In genomic region chr5:16456103-16456832, GRCh38 we compare ENCODE assay signal across 8 cellular contexts. TPM values are rescaled to one million over a fixed set of nuclear protein-coding genes. Genes with fewer than 3 reads are reported as not detected.
DNase-seq lines count a peak whose midpoint lies in the region; ATAC-seq and TF ChIP-seq lines count a peak whose summit lies in the region.

No MANE protein-coding gene starts in this region.

- DNase-seq in EL (peak; percentile 82), HPDE6-E6E7 (ENCODE audit: extremely low spot score) (peak; percentile 21), NCI-H82 treated with DMSO at 0.1 percent for 48 hours (lab: John Stamatoyannopoulos, UW; ENCODE audit: unreplicated experiment) (peak; percentile 36), glutamatergic neuron (no peak), progenitor cell of endocrine pancreas (ENCODE audit: low spot score, unreplicated experiment) (no peak), mesenteric fat pad (ENCODE audit: low spot score) (no peak)
- DNase-seq in activated naive CD4-positive, alpha-beta T cell treated with anti-CD3 and anti-CD28 coated beads, Interleukin-2, amount 10 ng/mL, durations not matched to agents 7 days and 5 days: peak; percentile 26

- CTCF ChIA-PET in activated naive CD4-positive, alpha-beta T cell treated with anti-CD3 and anti-CD28 coated beads, Interleukin-2, amount 10 ng/mL, durations not matched to agents 7 days and 5 days (lab: Charles Lee): interaction anchor here (0.6 to 5.1 kb wide), 13 partner anchors 9 to 735 kb away, joined by 3 to 47 read pairs (median 5); partner anchors contain the start of gene ZNF622

- no peak overlapping the region for H3K4me3 Mint-ChIP-seq in activated naive CD4-positive, alpha-beta T cell treated with anti-CD3 and anti-CD28 coated beads, Interleukin-2, amount 10 ng/mL, durations not matched to agents 7 days and 5 days
- no peak overlapping the region for H3K4me3 Mint-ChIP-seq in glutamatergic neuron (ENCODE audit: unreplicated experiment)
- no peak overlapping the region for H3K4me3 Mint-ChIP-seq in progenitor cell of endocrine pancreas (ENCODE audit: low read depth)

- peaks cover 37% of the 10 kb centered on the region for H3K4me1 Mint-ChIP-seq in activated naive CD4-positive, alpha-beta T cell treated with anti-CD3 and anti-CD28 coated beads, Interleukin-2, amount 10 ng/mL, durations not matched to agents 7 days and 5 days
- H3K4me1 Mint-ChIP-seq in glutamatergic neuron (ENCODE audit: low read depth, unreplicated experiment) (peaks cover 3% of the 10 kb centered on the region), progenitor cell of endocrine pancreas (ENCODE audit: low read depth) (no peaks in the 10 kb centered on the region)

- no peaks in the 10 kb centered on the region for H3K27me3 Mint-ChIP-seq in activated naive CD4-positive, alpha-beta T cell treated with anti-CD3 and anti-CD28 coated beads, Interleukin-2, amount 10 ng/mL, durations not matched to agents 7 days and 5 days
- no peaks in the 10 kb centered on the region for H3K27me3 Mint-ChIP-seq in glutamatergic neuron (ENCODE audit: unreplicated experiment)
- no peaks in the 10 kb centered on the region for H3K27me3 Mint-ChIP-seq in progenitor cell of endocrine pancreas

- TF ChIP-seq CTCF in glutamatergic neuron (IDR thresholded peaks at IDR 0.05; ENCODE audit: partially characterized antibody, unreplicated experiment): peak; percentile 92
- peak; percentile 74 for TF ChIP-seq CTCF in progenitor cell of endocrine pancreas (IDR thresholded peaks at IDR 0.05; ENCODE audit: unreplicated experiment)

- H3K36me3 Mint-ChIP-seq in activated naive CD4-positive, alpha-beta T cell treated with anti-CD3 and anti-CD28 coated beads, Interleukin-2, amount 10 ng/mL, durations not matched to agents 7 days and 5 days: peaks cover 45% of the 10 kb centered on the region
- H3K36me3 Mint-ChIP-seq in glutamatergic neuron (ENCODE audit: unreplicated experiment) (no peaks in the 10 kb centered on the region), progenitor cell of endocrine pancreas (ENCODE audit: insufficient read depth) (peaks cover 18% of the 10 kb centered on the region)

- peak overlapping the region; percentile 67 for H3K27ac Mint-ChIP-seq in activated naive CD4-positive, alpha-beta T cell treated with anti-CD3 and anti-CD28 coated beads, Interleukin-2, amount 10 ng/mL, durations not matched to agents 7 days and 5 days
- H3K27ac Mint-ChIP-seq in glutamatergic neuron (ENCODE audit: unreplicated experiment): no peak overlapping the region
- no peak overlapping the region for H3K27ac Mint-ChIP-seq in progenitor cell of endocrine pancreas

- no peaks in the 10 kb centered on the region for H3K9me3 Mint-ChIP-seq in activated naive CD4-positive, alpha-beta T cell treated with anti-CD3 and anti-CD28 coated beads, Interleukin-2, amount 10 ng/mL, durations not matched to agents 7 days and 5 days
- H3K9me3 Mint-ChIP-seq in glutamatergic neuron (ENCODE audit: unreplicated experiment) (no peaks in the 10 kb centered on the region), progenitor cell of endocrine pancreas (ENCODE audit: low read depth) (no peaks in the 10 kb centered on the region)

- ATAC-seq in GM21381 (IDR thresholded peaks at IDR 0.05; ENCODE audit: unreplicated experiment): peak; percentile 59

RNA-seq across cellular contexts. Expression of gene ZNF622, which starts 9.3 kb away (rescaled TPM):
- 40.0 TPM for total RNA-seq in glutamatergic neuron (ENCODE audit: unreplicated experiment)
- 28.5 TPM in 2 replicates for total RNA-seq in progenitor cell of endocrine pancreas
- total RNA-seq in mesenteric fat pad: 26.6 TPM

Comparison
In these comparisons a context has a peak if more than half of its experiments do, and no peak if none do; other contexts are left out.
1. DNase-seq: peak in EL (single experiment), HPDE6-E6E7 (single experiment), NCI-H82 treated with DMSO at 0.1 percent for 48 hours (single experiment) and activated naive CD4-positive, alpha-beta T cell treated with anti-CD3 and anti-CD28 coated beads, Interleukin-2, amount 10 ng/mL, durations not matched to agents 7 days and 5 days (single experiment); none in glutamatergic neuron (single experiment), progenitor cell of endocrine pancreas (single experiment) and mesenteric fat pad (single experiment).